ENCODE assay signal across 27 cellular contexts in the genomic region with DNA sequence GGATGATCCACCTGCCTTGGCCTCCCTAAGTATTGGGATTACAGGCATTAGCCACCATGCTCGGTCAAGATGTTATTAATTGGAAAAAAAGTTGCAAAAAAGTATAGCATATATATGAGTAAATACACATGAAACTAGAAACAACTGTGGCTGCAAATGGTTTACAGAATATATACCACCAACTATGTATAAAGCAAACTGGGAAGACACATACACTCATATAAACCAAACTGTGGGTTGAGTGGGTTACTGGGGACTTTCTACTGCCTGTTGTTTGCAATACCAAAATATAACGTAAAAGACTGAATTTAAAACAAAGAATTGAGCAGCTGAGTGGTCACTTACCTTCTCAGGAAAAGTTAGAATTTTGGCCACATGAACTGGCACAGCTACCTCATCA.
"Had no signal": no experiment of that assay in that cellular context is flagged by ENCODE, and none has a peak within 500 bp of the region (broad histone marks: within the 10 kb centered on the region; RNA-seq: fewer than 3 reads in every experiment).

No MANE protein-coding gene starts in this region.

- H3K9me3 Mint-ChIP-seq: dendritic cell treated with granulocyte-macrophage colony-stimulating factor and Interleukin-4, amounts not matched to agents 40 ng/mL and 50 ng/mL, for 4 days; effector memory CD8-positive, alpha-beta T cell; endodermal cell; memory B cell had no signal

- H3K27ac Mint-ChIP-seq: dendritic cell treated with granulocyte-macrophage colony-stimulating factor and Interleukin-4, amounts not matched to agents 40 ng/mL and 50 ng/mL, for 4 days; effector memory CD8-positive, alpha-beta T cell; endodermal cell; memory B cell had no signal

- H3K4me1 ChIP-seq: colonic mucosa, esophagus squamous epithelium, gastrocnemius medialis, heart right ventricle, left lung had no signal

- H3K4me3 ChIP-seq: colonic mucosa, esophagus squamous epithelium, gastrocnemius medialis, heart right ventricle, left lung, lung, mucosa of descending colon had no signal

- H3K27ac ChIP-seq: colonic mucosa, epithelial cell of prostate, esophagus squamous epithelium, gastrocnemius medialis, heart right ventricle, left lung had no signal

- H3K4me3 Mint-ChIP-seq: dendritic cell treated with granulocyte-macrophage colony-stimulating factor and Interleukin-4, amounts not matched to agents 40 ng/mL and 50 ng/mL, for 4 days; effector memory CD8-positive, alpha-beta T cell; endodermal cell; memory B cell had no signal

- H3K9me3 ChIP-seq: colonic mucosa, esophagus squamous epithelium, gastrocnemius medialis, heart right ventricle, left lung, mucosa of descending colon had no signal

- ATAC-seq: effector memory CD8-positive, alpha-beta T cell; esophagus mucosa; gastrocnemius medialis; heart right ventricle; left cardiac atrium; left lung; left ventricle myocardium superior; mucosa of descending colon had no signal

- H3K27me3 Mint-ChIP-seq: dendritic cell treated with granulocyte-macrophage colony-stimulating factor and Interleukin-4, amounts not matched to agents 40 ng/mL and 50 ng/mL, for 4 days; effector memory CD8-positive, alpha-beta T cell; memory B cell had no signal

- H3K27me3 ChIP-seq: colonic mucosa, esophagus squamous epithelium, gastrocnemius medialis, heart right ventricle, left lung had no signal

- FAIRE-seq: endometrium, islet of Langerhans, keratinocyte had no signal

- DNase-seq: colonic mucosa; cortex of kidney; effector CD8-positive, alpha-beta T cell; effector memory CD8-positive, alpha-beta T cell; endodermal cell; erythroblast; esophagus squamous epithelium; foreskin fibroblast; foreskin melanocyte; gastrocnemius medialis; glutamatergic neuron; heart right ventricle; hippocampal formation; left cardiac atrium; left lung; left ventricle myocardium superior; mammary epithelial cell; mesendoderm; mucosa of descending colon had no signal

- H3K4me1 Mint-ChIP-seq: endodermal cell had no signal
